1 cellular context compared by ENCODE assay signal in genomic region chr5:35815089-35815936, GRCh38.
TF ChIP-seq lines count a peak whose summit lies in the region.

No MANE protein-coding gene starts in this region.

TF ChIP-seq in H1, 55 proteins besides CTCF, POLR2A, EP300 and RAD21 (continued from another document):
- TF ChIP-seq YY1 (IDR thresholded peaks at IDR 0.05; ENCODE audit: low read depth, low read length) (no peak), EGR1 (IDR thresholded peaks at IDR 0.05; ENCODE audit: borderline replicate concordance, low read depth, low read length) (no peak), GTF2F1 (IDR thresholded peaks at IDR 0.05; ENCODE audit: borderline replicate concordance, low read depth, low read length) (no peak), PHF8 (conservative IDR thresholded peaks at IDR 0.05; ENCODE audit: low read depth, low read length) (no peak), GABPA (IDR thresholded peaks at IDR 0.05; ENCODE audit: borderline replicate concordance, insufficient read depth, low read length) (no peak), BACH1 (IDR thresholded peaks at IDR 0.05; ENCODE audit: low read length) (no peak), EZH2 (IDR thresholded peaks at IDR 0.05; ENCODE audit: low read depth, low read length, severe bottlenecking) (no peak), HDAC2 (IDR thresholded peaks at IDR 0.05; ENCODE audit: borderline replicate concordance in 1 of 2, low read depth in 2 of 2, low read length in 2 of 2) (no peak), POU5F1 (IDR thresholded peaks at IDR 0.05; ENCODE audit: low read depth, low read length) (no peak)
